In the genomic region with DNA sequence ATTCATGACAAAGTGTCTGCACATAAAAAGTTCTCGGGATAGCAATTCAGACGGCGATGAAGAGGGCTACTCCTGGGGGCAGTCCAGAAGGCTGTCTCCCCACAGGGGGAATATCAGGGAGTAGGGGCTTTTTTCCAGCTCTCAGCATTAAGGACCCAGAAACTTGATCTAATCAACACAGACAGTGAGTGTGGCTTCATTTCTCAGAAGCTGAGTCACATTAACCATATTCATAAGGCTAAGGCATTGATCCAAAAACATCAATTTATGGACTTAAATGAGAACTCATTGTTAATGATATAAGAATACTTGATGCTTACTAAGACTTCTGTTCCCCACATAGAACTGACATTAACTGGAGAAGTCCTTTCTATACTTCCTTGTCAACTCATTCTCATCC, we compare ENCODE assay signal across 27 cellular contexts.
"Had no signal": no experiment of that assay in that cellular context is flagged by ENCODE, and none has a peak within 500 bp of the region (broad histone marks: within the 10 kb centered on the region; RNA-seq: fewer than 3 reads in every experiment).

No MANE protein-coding gene starts in this region.

- ATAC-seq: activated CD4-positive, alpha-beta T cell treated with anti-CD3 and anti-CD28 coated beads for 36 hours; HepG2; Panc1; Right ventricle myocardium inferior; T-cell had no signal

- H3K4me3 ChIP-seq: breast epithelium, SK-N-MC had no signal

- H3K27ac ChIP-seq: breast epithelium, SK-N-MC, WERI-Rb-1 had no signal

- H3K9me3 ChIP-seq: breast epithelium had no signal

- H3K27ac Mint-ChIP-seq: activated CD4-positive, alpha-beta T cell treated with anti-CD3 and anti-CD28 coated beads for 36 hours; activated naive CD8-positive, alpha-beta T cell treated with anti-CD3 and anti-CD28 coated beads for 36 hours; activated T-helper 1 cell treated with anti-CD3 and anti-CD28 coated beads, Interleukin-12 subunit alpha, Interleukin-12 subunit beta, Interleukin-2, Interleukin-4 antibody, amounts not matched to agents 30 ng/mL and 10 ng/mL and 1 ng/mL, durations not matched to agents 14 hours and 24 hours and 36 hours; T-cell had no signal

- DNase-seq: activated CD4-positive, alpha-beta T cell treated with anti-CD3 and anti-CD28 coated beads for 36 hours; activated CD4-positive, alpha-beta T cell treated with anti-CD3 and anti-CD28 coated beads, Interleukin-2, amount 50 U/mL, for 4 hours; activated CD8-positive, alpha-beta memory T cell treated with anti-CD3 and anti-CD28 coated beads for 24 hours; activated effector memory CD4-positive, alpha-beta T cell treated with anti-CD3 and anti-CD28 coated beads, Interleukin-2, amount 50 U/mL, for 16 hours; activated naive CD4-positive, alpha-beta T cell treated with Interleukin-2 at 50 U/mL for 16 hours; activated naive CD8-positive, alpha-beta T cell treated with anti-CD3 and anti-CD28 coated beads for 36 hours; caudate nucleus; MM.1S; NCI-H1105; NCI-H1436; NCI-H1694 treated with DMSO at 0.1 percent for 48 hours; NCI-H2029 treated with DMSO at 0.1 percent for 48 hours; NCI-H345; NCI-H510A; NCI-H526 treated with DMSO at 0.1 percent for 48 hours; NCI-H82; RPMI8226; T-cell; T-helper 2 cell; T1000; WERI-Rb-1 had no signal

- H3K4me3 Mint-ChIP-seq: activated CD4-positive, alpha-beta T cell treated with anti-CD3 and anti-CD28 coated beads for 36 hours; activated naive CD8-positive, alpha-beta T cell treated with anti-CD3 and anti-CD28 coated beads for 36 hours; activated T-helper 1 cell treated with anti-CD3 and anti-CD28 coated beads, Interleukin-12 subunit alpha, Interleukin-12 subunit beta, Interleukin-2, Interleukin-4 antibody, amounts not matched to agents 30 ng/mL and 10 ng/mL and 1 ng/mL, durations not matched to agents 14 hours and 24 hours and 36 hours; T-cell had no signal

- H3K36me3 ChIP-seq: breast epithelium, WERI-Rb-1 had no signal

- H3K4me1 ChIP-seq: breast epithelium had no signal

- H3K36me3 Mint-ChIP-seq: activated naive CD8-positive, alpha-beta T cell treated with anti-CD3 and anti-CD28 coated beads for 36 hours had no signal

- H3K27me3 ChIP-seq: breast epithelium had no signal

- H3K27me3 Mint-ChIP-seq: activated naive CD8-positive, alpha-beta T cell treated with anti-CD3 and anti-CD28 coated beads for 36 hours; T-cell had no signal
